ENCODE assay signal across 3 cellular contexts in the genomic region with DNA sequence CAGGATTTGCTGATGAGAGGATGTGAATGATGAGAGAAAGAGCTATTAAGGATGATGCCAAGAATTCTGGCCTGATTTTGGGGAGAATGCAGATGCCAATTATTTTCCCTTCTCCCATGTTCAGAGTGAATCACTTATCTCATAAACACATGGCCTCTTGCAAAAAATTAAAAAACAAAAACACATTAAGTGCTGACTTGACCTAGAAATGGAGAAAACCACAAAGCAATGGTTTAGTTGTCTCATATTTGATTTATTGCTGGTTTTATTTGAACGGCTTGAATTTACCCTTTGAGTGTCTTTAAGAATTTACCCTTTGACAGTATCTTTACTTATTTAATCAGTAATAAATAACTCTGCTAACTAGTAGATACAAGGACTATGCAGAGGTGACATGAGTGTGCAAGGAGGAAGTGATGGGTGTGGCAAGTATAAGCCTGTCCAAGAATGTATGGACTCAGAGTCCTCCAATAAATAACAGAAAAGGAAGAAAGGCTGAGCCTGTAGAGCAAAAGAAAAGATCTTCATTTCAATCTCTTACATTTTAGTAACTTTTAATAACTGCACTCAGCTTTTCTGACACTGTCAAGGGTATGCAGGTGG.
TF ChIP-seq lines count a peak whose summit lies in the region.

No MANE protein-coding gene starts in this region.

TF ChIP-seq in SK-N-SH, 30 proteins besides CTCF, POLR2A, EP300 and RAD21 (continued from another document):
- no peak for TF ChIP-seq EZH2phosphoT487 (IDR thresholded peaks at IDR 0.05; ENCODE audit: borderline replicate concordance, low read depth)
- TF ChIP-seq, protein P1, sequence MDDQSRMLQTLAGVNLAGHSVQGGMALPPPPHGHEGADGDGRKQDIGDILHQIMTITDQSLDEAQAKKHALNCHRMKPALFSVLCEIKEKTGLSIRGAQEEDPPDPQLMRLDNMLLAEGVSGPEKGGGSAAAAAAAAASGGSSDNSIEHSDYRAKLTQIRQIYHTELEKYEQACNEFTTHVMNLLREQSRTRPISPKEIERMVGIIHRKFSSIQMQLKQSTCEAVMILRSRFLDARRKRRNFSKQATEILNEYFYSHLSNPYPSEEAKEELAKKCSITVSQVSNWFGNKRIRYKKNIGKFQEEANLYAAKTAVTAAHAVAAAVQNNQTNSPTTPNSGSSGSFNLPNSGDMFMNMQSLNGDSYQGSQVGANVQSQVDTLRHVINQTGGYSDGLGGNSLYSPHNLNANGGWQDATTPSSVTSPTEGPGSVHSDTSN (IDR thresholded peaks at IDR 0.05), result peak; percentile 21; the same call in 1 of the 2 replicates

TF ChIP-seq in SK-N-SH treated with all-trans-retinoic acid at 6 μM for 48 hours, 23 proteins besides CTCF, POLR2A, EP300 and RAD21:
- TF ChIP-seq, protein P2, sequence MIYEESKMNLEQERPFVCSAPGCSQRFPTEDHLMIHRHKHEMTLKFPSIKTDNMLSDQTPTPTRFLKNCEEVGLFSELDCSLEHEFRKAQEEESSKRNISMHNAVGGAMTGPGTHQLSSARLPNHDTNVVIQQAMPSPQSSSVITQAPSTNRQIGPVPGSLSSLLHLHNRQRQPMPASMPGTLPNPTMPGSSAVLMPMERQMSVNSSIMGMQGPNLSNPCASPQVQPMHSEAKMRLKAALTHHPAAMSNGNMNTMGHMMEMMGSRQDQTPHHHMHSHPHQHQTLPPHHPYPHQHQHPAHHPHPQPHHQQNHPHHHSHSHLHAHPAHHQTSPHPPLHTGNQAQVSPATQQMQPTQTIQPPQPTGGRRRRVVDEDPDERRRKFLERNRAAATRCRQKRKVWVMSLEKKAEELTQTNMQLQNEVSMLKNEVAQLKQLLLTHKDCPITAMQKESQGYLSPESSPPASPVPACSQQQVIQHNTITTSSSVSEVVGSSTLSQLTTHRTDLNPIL (CRISPR knock-in tag; IDR thresholded peaks at IDR 0.05; ENCODE audit: low read depth), result no peak
- no peak for TF ChIP-seq ZFP3 (CRISPR knock-in tag; IDR thresholded peaks at IDR 0.05)
- TF ChIP-seq ARNTL (CRISPR knock-in tag; IDR thresholded peaks at IDR 0.05; ENCODE audit: borderline replicate concordance, low read depth), result no peak

TF ChIP-seq in endothelial cell of umbilical vein, 7 proteins besides CTCF, POLR2A, EP300 and RAD21 (continued from another document):
- no peak for TF ChIP-seq MAX (IDR thresholded peaks at IDR 0.05; ENCODE audit: insufficient read depth, insufficient read length)
